ENCODE assay signal across 1 cellular context in genomic region chr12:14774074-14774943, GRCh38.
A peak's percentile ranks its signal among the peaks of the same experiment; 100 is the strongest.
TF ChIP-seq lines count a peak whose summit lies in the region.

No MANE protein-coding gene starts in this region.

TF ChIP-seq in HepG2, 621 proteins besides CTCF, POLR2A, EP300 and RAD21 (continued from another document and continues in another):
- TF ChIP-seq, protein P1, sequence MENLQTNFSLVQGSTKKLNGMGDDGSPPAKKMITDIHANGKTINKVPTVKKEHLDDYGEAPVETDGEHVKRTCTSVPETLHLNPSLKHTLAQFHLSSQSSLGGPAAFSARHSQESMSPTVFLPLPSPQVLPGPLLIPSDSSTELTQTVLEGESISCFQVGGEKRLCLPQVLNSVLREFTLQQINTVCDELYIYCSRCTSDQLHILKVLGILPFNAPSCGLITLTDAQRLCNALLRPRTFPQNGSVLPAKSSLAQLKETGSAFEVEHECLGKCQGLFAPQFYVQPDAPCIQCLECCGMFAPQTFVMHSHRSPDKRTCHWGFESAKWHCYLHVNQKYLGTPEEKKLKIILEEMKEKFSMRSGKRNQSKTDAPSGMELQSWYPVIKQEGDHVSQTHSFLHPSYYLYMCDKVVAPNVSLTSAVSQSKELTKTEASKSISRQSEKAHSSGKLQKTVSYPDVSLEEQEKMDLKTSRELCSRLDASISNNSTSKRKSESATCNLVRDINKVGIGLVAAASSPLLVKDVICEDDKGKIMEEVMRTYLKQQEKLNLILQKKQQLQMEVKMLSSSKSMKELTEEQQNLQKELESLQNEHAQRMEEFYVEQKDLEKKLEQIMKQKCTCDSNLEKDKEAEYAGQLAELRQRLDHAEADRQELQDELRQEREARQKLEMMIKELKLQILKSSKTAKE (CRISPR knock-in tag; IDR thresholded peaks at IDR 0.05; ENCODE audit: borderline replicate concordance): no peak
- TF ChIP-seq TAF1 (CRISPR knock-in tag; IDR thresholded peaks at IDR 0.05): peak; percentile 74; the same call in 1 of the 2 replicates
- TF ChIP-seq ZNF816 (CRISPR knock-in tag; IDR thresholded peaks at IDR 0.05; ENCODE audit: borderline replicate concordance): no peak
- no peak for TF ChIP-seq BATF2 (CRISPR knock-in tag; IDR thresholded peaks at IDR 0.05)
- peak; percentile 84 for TF ChIP-seq RBFOX2 (IDR thresholded peaks at IDR 0.05; ENCODE audit: low read depth, low read length)
- no peak for TF ChIP-seq ZNF354B (CRISPR knock-in tag; IDR thresholded peaks at IDR 0.05)
- TF ChIP-seq, protein P2, sequence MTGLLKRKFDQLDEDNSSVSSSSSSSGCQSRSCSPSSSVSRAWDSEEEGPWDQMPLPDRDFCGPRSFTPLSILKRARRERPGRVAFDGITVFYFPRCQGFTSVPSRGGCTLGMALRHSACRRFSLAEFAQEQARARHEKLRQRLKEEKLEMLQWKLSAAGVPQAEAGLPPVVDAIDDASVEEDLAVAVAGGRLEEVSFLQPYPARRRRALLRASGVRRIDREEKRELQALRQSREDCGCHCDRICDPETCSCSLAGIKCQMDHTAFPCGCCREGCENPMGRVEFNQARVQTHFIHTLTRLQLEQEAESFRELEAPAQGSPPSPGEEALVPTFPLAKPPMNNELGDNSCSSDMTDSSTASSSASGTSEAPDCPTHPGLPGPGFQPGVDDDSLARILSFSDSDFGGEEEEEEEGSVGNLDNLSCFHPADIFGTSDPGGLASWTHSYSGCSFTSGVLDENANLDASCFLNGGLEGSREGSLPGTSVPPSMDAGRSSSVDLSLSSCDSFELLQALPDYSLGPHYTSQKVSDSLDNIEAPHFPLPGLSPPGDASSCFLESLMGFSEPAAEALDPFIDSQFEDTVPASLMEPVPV (CRISPR knock-in tag; IDR thresholded peaks at IDR 0.05): no peak
- TF ChIP-seq ZNF552 (CRISPR knock-in tag; IDR thresholded peaks at IDR 0.05; ENCODE audit: borderline replicate concordance): no peak
- no peak for TF ChIP-seq LCORL (IDR thresholded peaks at IDR 0.05)
- peak; percentile 22; the same call in 1 of the 2 replicates for TF ChIP-seq LCORL (CRISPR knock-in tag; IDR thresholded peaks at IDR 0.05)
- TF ChIP-seq ZNF543 (CRISPR knock-in tag; IDR thresholded peaks at IDR 0.05): no peak
- TF ChIP-seq, protein P3, sequence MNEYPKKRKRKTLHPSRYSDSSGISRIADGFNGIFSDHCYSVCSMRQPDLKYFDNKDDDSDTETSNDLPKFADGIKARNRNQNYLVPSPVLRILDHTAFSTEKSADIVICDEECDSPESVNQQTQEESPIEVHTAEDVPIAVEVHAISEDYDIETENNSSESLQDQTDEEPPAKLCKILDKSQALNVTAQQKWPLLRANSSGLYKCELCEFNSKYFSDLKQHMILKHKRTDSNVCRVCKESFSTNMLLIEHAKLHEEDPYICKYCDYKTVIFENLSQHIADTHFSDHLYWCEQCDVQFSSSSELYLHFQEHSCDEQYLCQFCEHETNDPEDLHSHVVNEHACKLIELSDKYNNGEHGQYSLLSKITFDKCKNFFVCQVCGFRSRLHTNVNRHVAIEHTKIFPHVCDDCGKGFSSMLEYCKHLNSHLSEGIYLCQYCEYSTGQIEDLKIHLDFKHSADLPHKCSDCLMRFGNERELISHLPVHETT (CRISPR knock-in tag; conservative IDR thresholded peaks at IDR 0.05): no peak
- TF ChIP-seq, protein P4, sequence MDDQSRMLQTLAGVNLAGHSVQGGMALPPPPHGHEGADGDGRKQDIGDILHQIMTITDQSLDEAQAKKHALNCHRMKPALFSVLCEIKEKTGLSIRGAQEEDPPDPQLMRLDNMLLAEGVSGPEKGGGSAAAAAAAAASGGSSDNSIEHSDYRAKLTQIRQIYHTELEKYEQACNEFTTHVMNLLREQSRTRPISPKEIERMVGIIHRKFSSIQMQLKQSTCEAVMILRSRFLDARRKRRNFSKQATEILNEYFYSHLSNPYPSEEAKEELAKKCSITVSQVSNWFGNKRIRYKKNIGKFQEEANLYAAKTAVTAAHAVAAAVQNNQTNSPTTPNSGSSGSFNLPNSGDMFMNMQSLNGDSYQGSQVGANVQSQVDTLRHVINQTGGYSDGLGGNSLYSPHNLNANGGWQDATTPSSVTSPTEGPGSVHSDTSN (CRISPR knock-in tag; IDR thresholded peaks at IDR 0.05; ENCODE audit: borderline replicate concordance): peak; percentile 74; the same call in 1 of the 2 replicates
- TF ChIP-seq ZNF136 (CRISPR knock-in tag; IDR thresholded peaks at IDR 0.05; ENCODE audit: low read depth): no peak
- peak; percentile 45 for TF ChIP-seq GABPB1 (CRISPR knock-in tag; IDR thresholded peaks at IDR 0.05)
- no peak; the same call in 1 of the 2 replicates for TF ChIP-seq ZMAT3 (CRISPR knock-in tag; conservative IDR thresholded peaks at IDR 0.05)
- no peak for TF ChIP-seq CBX2 (IDR thresholded peaks at IDR 0.05; ENCODE audit: low read depth, low read length)
- no peak for TF ChIP-seq CBX2 (CRISPR knock-in tag; IDR thresholded peaks at IDR 0.05; ENCODE audit: low read depth)
- 0 out of 2 replicates have a peak, but pooled peaks have one; percentile 8 for TF ChIP-seq ZNF142 (CRISPR knock-in tag; IDR thresholded peaks at IDR 0.05)
- TF ChIP-seq MAZ (IDR thresholded peaks at IDR 0.05; ENCODE audit: borderline replicate concordance, low read depth, low read length): no peak
- no peak for TF ChIP-seq MAZ (CRISPR knock-in tag; IDR thresholded peaks at IDR 0.05; ENCODE audit: low read depth)
- no peak for TF ChIP-seq HNF4A (CRISPR knock-in tag; IDR thresholded peaks at IDR 0.05)
- no peak for TF ChIP-seq RFX3 (CRISPR knock-in tag; IDR thresholded peaks at IDR 0.05)
- TF ChIP-seq REST (IDR thresholded peaks at IDR 0.05; ENCODE audit: borderline replicate concordance in 1 of 2, low read depth in 1 of 2, low read length in 2 of 2): no peak
- TF ChIP-seq KMT2A (CRISPR knock-in tag; IDR thresholded peaks at IDR 0.05): peak; percentile 34; the same call in 1 of the 2 replicates
- TF ChIP-seq IRX3 (CRISPR knock-in tag; IDR thresholded peaks at IDR 0.05; ENCODE audit: borderline replicate concordance, low read depth): no peak
- TF ChIP-seq ZNF451 (CRISPR knock-in tag; IDR thresholded peaks at IDR 0.05): no peak
- TF ChIP-seq ZBTB20 (CRISPR knock-in tag; IDR thresholded peaks at IDR 0.05; ENCODE audit: borderline replicate concordance, low read depth): no peak
- TF ChIP-seq, protein P5, sequence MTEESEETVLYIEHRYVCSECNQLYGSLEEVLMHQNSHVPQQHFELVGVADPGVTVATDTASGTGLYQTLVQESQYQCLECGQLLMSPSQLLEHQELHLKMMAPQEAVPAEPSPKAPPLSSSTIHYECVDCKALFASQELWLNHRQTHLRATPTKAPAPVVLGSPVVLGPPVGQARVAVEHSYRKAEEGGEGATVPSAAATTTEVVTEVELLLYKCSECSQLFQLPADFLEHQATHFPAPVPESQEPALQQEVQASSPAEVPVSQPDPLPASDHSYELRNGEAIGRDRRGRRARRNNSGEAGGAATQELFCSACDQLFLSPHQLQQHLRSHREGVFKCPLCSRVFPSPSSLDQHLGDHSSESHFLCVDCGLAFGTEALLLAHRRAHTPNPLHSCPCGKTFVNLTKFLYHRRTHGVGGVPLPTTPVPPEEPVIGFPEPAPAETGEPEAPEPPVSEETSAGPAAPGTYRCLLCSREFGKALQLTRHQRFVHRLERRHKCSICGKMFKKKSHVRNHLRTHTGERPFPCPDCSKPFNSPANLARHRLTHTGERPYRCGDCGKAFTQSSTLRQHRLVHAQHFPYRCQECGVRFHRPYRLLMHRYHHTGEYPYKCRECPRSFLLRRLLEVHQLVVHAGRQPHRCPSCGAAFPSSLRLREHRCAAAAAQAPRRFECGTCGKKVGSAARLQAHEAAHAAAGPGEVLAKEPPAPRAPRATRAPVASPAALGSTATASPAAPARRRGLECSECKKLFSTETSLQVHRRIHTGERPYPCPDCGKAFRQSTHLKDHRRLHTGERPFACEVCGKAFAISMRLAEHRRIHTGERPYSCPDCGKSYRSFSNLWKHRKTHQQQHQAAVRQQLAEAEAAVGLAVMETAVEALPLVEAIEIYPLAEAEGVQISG (CRISPR knock-in tag; IDR thresholded peaks at IDR 0.05): 0 out of 2 replicates have a peak, but pooled peaks have one; percentile 17
- no peak for TF ChIP-seq ZNF577 (CRISPR knock-in tag; IDR thresholded peaks at IDR 0.05; ENCODE audit: borderline replicate concordance, low read depth)
- TF ChIP-seq ZNF207 (IDR thresholded peaks at IDR 0.05; ENCODE audit: borderline replicate concordance): no peak
- peak; percentile 84 for TF ChIP-seq POLR2AphosphoS5 (IDR thresholded peaks at IDR 0.05; ENCODE audit: low read depth, low read length)
- no peak for TF ChIP-seq ZNF292 (CRISPR knock-in tag; IDR thresholded peaks at IDR 0.05; ENCODE audit: borderline replicate concordance, low read depth)
- TF ChIP-seq RNF2 (conservative IDR thresholded peaks at IDR 0.05; ENCODE audit: low read depth): no peak
- no peak for TF ChIP-seq FLYWCH1 (CRISPR knock-in tag; IDR thresholded peaks at IDR 0.05)
- TF ChIP-seq CENPT (CRISPR knock-in tag; IDR thresholded peaks at IDR 0.05; ENCODE audit: low read depth): no peak
- TF ChIP-seq, protein P6, sequence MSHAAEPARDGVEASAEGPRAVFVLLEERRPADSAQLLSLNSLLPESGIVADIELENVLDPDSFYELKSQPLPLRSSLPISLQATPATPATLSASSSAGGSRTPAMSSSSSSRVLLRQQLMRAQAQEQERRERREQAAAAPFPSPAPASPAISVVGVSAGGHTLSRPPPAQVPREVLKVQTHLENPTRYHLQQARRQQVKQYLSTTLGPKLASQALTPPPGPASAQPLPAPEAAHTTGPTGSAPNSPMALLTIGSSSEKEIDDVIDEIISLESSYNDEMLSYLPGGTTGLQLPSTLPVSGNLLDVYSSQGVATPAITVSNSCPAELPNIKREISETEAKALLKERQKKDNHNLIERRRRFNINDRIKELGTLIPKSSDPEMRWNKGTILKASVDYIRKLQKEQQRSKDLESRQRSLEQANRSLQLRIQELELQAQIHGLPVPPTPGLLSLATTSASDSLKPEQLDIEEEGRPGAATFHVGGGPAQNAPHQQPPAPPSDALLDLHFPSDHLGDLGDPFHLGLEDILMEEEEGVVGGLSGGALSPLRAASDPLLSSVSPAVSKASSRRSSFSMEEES (CRISPR knock-in tag; IDR thresholded peaks at IDR 0.05): no peak
